In genomic region chr10:15168296-15168780, GRCh38 we compare ENCODE assay signal across 8 cellular contexts. TPM values are rescaled to one million over a fixed set of nuclear protein-coding genes. Genes with fewer than 3 reads are reported as not detected.
A peak's percentile ranks its signal among the peaks of the same experiment; 100 is the strongest.
DNase-seq lines count a peak whose midpoint lies in the region; ATAC-seq and TF ChIP-seq lines count a peak whose summit lies in the region.

TSS of gene NMT2 (minus strand) at chr10:15168693. CDS start at chr10:15168612, 81 bp downstream.

- POLR2A ChIA-PET in activated CD8-positive, alpha-beta T cell treated with anti-CD3 and anti-CD28 coated beads, Interleukin-2, amount 10 ng/mL, durations not matched to agents 7 days and 5 days (lab: Charles Lee), result interaction anchor here (0.6 to 1.4 kb wide), 6 partner anchors 33 to 518 kb away, joined by 3 to 8 read pairs (median 3); partner anchors contain the start of gene MEIG1

- CTCF ChIA-PET in activated CD8-positive, alpha-beta T cell treated with anti-CD3 and anti-CD28 coated beads, Interleukin-2, amount 10 ng/mL, durations not matched to agents 7 days and 5 days (lab: Charles Lee), result interaction anchor here (0.7 to 2.4 kb wide), 9 partner anchors 17 to 86 kb away, joined by 3 to 16 read pairs (median 3); no protein-coding TSS in a partner anchor

- TF ChIP-seq CTCF in omental fat pad (IDR thresholded peaks at IDR 0.05), result no peak

- ATAC-seq in GM18909 (IDR thresholded peaks at IDR 0.05; ENCODE audit: poor library complexity, unreplicated experiment) (peak; percentile 89), HG03095 (IDR thresholded peaks at IDR 0.05; ENCODE audit: unreplicated experiment) (peak; percentile 81), omental fat pad (ENCODE audit: low FRiP score) (peak; percentile 83)
- ATAC-seq in activated CD8-positive, alpha-beta T cell treated with anti-CD3 and anti-CD28 coated beads, Interleukin-2, amount 10 ng/mL, durations not matched to agents 7 days and 5 days, result peak; percentile 81

- peaks cover 12% of the 10 kb centered on the region for H3K36me3 Mint-ChIP-seq in activated CD8-positive, alpha-beta T cell treated with anti-CD3 and anti-CD28 coated beads, Interleukin-2, amount 10 ng/mL, durations not matched to agents 7 days and 5 days (ENCODE audit: low read depth)

- in situ Hi-C loops in Caki2 (cut with HindIII; ENCODE audit: low pct_unique_long_range_greater_than_20kb, low sequenced_read_pairs), result no loop called here

- DNase-seq in Caki2 (ENCODE audit: low read depth) (peak; percentile 90), NCI-H2196 (lab: John Stamatoyannopoulos, UW; ENCODE audit: unreplicated experiment) (peak; percentile 78), glomerular endothelial cell (ENCODE audit: extremely low read depth, low read depth, low spot score) (no peak), omental fat pad (ENCODE audit: low spot score) (peak; percentile 37)
- no peak for DNase-seq in activated CD8-positive, alpha-beta T cell treated with anti-CD3 and anti-CD28 coated beads, Interleukin-2, amount 10 ng/mL, durations not matched to agents 7 days and 5 days
- DNase-seq in stimulated activated CD4-positive, alpha-beta T cell treated with anti-CD3 and anti-CD28 coated beads, Interleukin-2, amount 100 ng/mL, for 48 hours, result no peak

- no peaks in the 10 kb centered on the region for H3K27me3 Mint-ChIP-seq in activated CD8-positive, alpha-beta T cell treated with anti-CD3 and anti-CD28 coated beads, Interleukin-2, amount 10 ng/mL, durations not matched to agents 7 days and 5 days (ENCODE audit: low read depth)

- H3K4me1 Mint-ChIP-seq in activated CD8-positive, alpha-beta T cell treated with anti-CD3 and anti-CD28 coated beads, Interleukin-2, amount 10 ng/mL, durations not matched to agents 7 days and 5 days (ENCODE audit: low read depth), result peaks cover 61% of the 10 kb centered on the region

- peak within 1 kb of the TSS; percentile 93 for H3K27ac Mint-ChIP-seq in activated CD8-positive, alpha-beta T cell treated with anti-CD3 and anti-CD28 coated beads, Interleukin-2, amount 10 ng/mL, durations not matched to agents 7 days and 5 days

- peak within 1 kb of the TSS; percentile 90 for H3K4me3 Mint-ChIP-seq in activated CD8-positive, alpha-beta T cell treated with anti-CD3 and anti-CD28 coated beads, Interleukin-2, amount 10 ng/mL, durations not matched to agents 7 days and 5 days

- H3K9me3 Mint-ChIP-seq in activated CD8-positive, alpha-beta T cell treated with anti-CD3 and anti-CD28 coated beads, Interleukin-2, amount 10 ng/mL, durations not matched to agents 7 days and 5 days (ENCODE audit: insufficient read depth), result no peaks in the 10 kb centered on the region

RNA-seq across cellular contexts. Expression of gene NMT2, which starts in this region (rescaled TPM):
- 22.8 and 36.0 TPM in 2 replicates for total RNA-seq in Caki2 (2014; rRNA removed; shearing (Covaris generic); ENCODE audit: low replicate concordance)
- 10 to 100 TPM; 30.2 to 36.5 TPM for total RNA-seq in activated CD8-positive, alpha-beta T cell treated with anti-CD3 and anti-CD28 coated beads, Interleukin-2, amount 10 ng/mL, durations not matched to agents 7 days and 5 days
- 133 and 158 TPM in 2 replicates for total RNA-seq in glomerular endothelial cell
- 10 to 100 TPM; 25.1 to 96.4 (median 72.8) TPM for total RNA-seq in omental fat pad

Comparison
In these comparisons a context has a peak if more than half of its experiments do, and no peak if none do; other contexts are left out.
1. DNase-seq: peak in Caki2 (single experiment), NCI-H2196 (single experiment) and omental fat pad (single experiment); none in activated CD8-positive, alpha-beta T cell treated with anti-CD3 and anti-CD28 coated beads, Interleukin-2, amount 10 ng/mL, durations not matched to agents 7 days and 5 days (single experiment), glomerular endothelial cell (single experiment) and stimulated activated CD4-positive, alpha-beta T cell treated with anti-CD3 and anti-CD28 coated beads, Interleukin-2, amount 100 ng/mL, for 48 hours (0 of 2).
2. Peak in every context shown above with its lines, with median percentiles within 50 percentile points of each other: ATAC-seq.